ENCODE assay signal across 17 cellular contexts in genomic region chr12:15540469-15540872, GRCh38.
A peak's percentile ranks its signal among the peaks of the same experiment; 100 is the strongest.
DNase-seq lines count a peak whose midpoint lies in the region; ATAC-seq, FAIRE-seq and TF ChIP-seq lines count a peak whose summit lies in the region.
"Had no signal": no experiment of that assay in that cellular context is flagged by ENCODE, and none has a peak within 500 bp of the region (broad histone marks: within the 10 kb centered on the region; RNA-seq: fewer than 3 reads in every experiment).

No MANE protein-coding gene starts in this region.

- intact Hi-C loops in OCI-LY7 (cut with micrococcal nuclease; ENCODE audit: unreplicated experiment): no loop called here

- H4K20me1 ChIP-seq in astrocyte (ENCODE audit: insufficient read depth, low read length) (no peaks in the 10 kb centered on the region), OCI-LY7 (ENCODE audit: insufficient read depth, low read length) (no peaks in the 10 kb centered on the region)

- no peaks in the 10 kb centered on the region for H3K9me2 ChIP-seq in OCI-LY7 (ENCODE audit: insufficient read depth, low read length)

- H3K4me1 Mint-ChIP-seq in astrocyte (ENCODE audit: low read depth, unreplicated experiment) (peaks cover 14% of the 10 kb centered on the region), T-helper 17 cell (peaks cover 13% of the 10 kb centered on the region)
- H3K4me1 Mint-ChIP-seq: natural killer cell had no signal

- no peaks in the 10 kb centered on the region for H3K9me3 ChIP-seq in astrocyte (ENCODE audit: insufficient read depth, low read depth, low read length)
- H3K9me3 ChIP-seq in T-helper 17 cell (ENCODE audit: control insufficient read depth, low read length, poor library complexity, severe bottlenecking): no peaks in the 10 kb centered on the region
- H3K9me3 ChIP-seq in OCI-LY7 (ENCODE audit: low read length): no peaks in the 10 kb centered on the region
- H3K9me3 ChIP-seq: upper lobe of left lung had no signal

- H3K4me3 Mint-ChIP-seq in astrocyte (ENCODE audit: unreplicated experiment) (no peak overlapping the region), T-helper 17 cell (no peak overlapping the region)
- H3K4me3 Mint-ChIP-seq: activated CD4-positive, alpha-beta memory T cell treated with anti-CD3 and anti-CD28 coated beads for 36 hours; natural killer cell had no signal

- no peaks in the 10 kb centered on the region for H3K79me2 ChIP-seq in astrocyte (ENCODE audit: insufficient read depth, low read length)
- no peaks in the 10 kb centered on the region for H3K79me2 ChIP-seq in OCI-LY7 (ENCODE audit: insufficient read depth, low read depth, low read length)

- ATAC-seq in T-helper 17 cell: no peak
- ATAC-seq: natural killer cell had no signal

- H3K27ac ChIP-seq in astrocyte (ENCODE audit: low read depth, low read length) (peak overlapping the region; percentile 42), OCI-LY7 (ENCODE audit: low read depth, low read length, poor library complexity, severe bottlenecking) (no peak overlapping the region)
- H3K27ac ChIP-seq: upper lobe of left lung had no signal

- peak overlapping the region; percentile 9 for H3K27ac Mint-ChIP-seq in astrocyte (ENCODE audit: unreplicated experiment)
- H3K27ac Mint-ChIP-seq in T-helper 17 cell: no peak overlapping the region
- H3K27ac Mint-ChIP-seq: activated CD4-positive, alpha-beta memory T cell treated with anti-CD3 and anti-CD28 coated beads for 36 hours; natural killer cell had no signal

- H3K4me2 ChIP-seq in astrocyte (ENCODE audit: low read length) (peak overlapping the region; percentile 29), OCI-LY7 (ENCODE audit: low read length) (no peak overlapping the region)

- H3K27me3 ChIP-seq in astrocyte (ENCODE audit: insufficient read depth, low read length): no peaks in the 10 kb centered on the region
- H3K27me3 ChIP-seq: upper lobe of left lung had no signal

- TF ChIP-seq CTCF in astrocyte (IDR thresholded peaks at IDR 0.05; ENCODE audit: insufficient read depth, low read depth, low read length) (no peak), OCI-LY7 (conservative IDR thresholded peaks at IDR 0.05; ENCODE audit: low read length) (no peak)

- H3K36me3 Mint-ChIP-seq in astrocyte (ENCODE audit: low read depth, unreplicated experiment): no peaks in the 10 kb centered on the region
- H3K36me3 Mint-ChIP-seq in T-helper 17 cell (ENCODE audit: low read depth): peaks cover 4% of the 10 kb centered on the region
- H3K36me3 Mint-ChIP-seq: activated CD4-positive, alpha-beta memory T cell treated with anti-CD3 and anti-CD28 coated beads for 36 hours; natural killer cell had no signal

- H3K4me1 ChIP-seq in astrocyte (ENCODE audit: insufficient read depth, low read length) (peaks cover 9% of the 10 kb centered on the region), OCI-LY7 (ENCODE audit: insufficient read depth, low read length, poor library complexity, severe bottlenecking) (peaks cover 3% of the 10 kb centered on the region)

- no peak overlapping the region for H3K4me3 ChIP-seq in astrocyte (ENCODE audit: insufficient read depth, low read depth, low read length)
- H3K4me3 ChIP-seq in OCI-LY7 (ENCODE audit: low read depth, low read length, poor library complexity, severe bottlenecking): no peak overlapping the region
- H3K4me3 ChIP-seq: upper lobe of left lung had no signal

- H3K36me3 ChIP-seq in astrocyte (ENCODE audit: insufficient read depth, low read length) (no peaks in the 10 kb centered on the region), OCI-LY7 (ENCODE audit: insufficient read depth, low read length) (no peaks in the 10 kb centered on the region)
- H3K36me3 ChIP-seq: upper lobe of left lung had no signal

- no peak for FAIRE-seq in HTR-8/SVneo (lab: Jason Lieb, UNC)
- peak; percentile 93 for FAIRE-seq in astrocyte (lab: Jason Lieb, UNC)
- FAIRE-seq: frontal cortex had no signal

- H3K27me3 Mint-ChIP-seq in astrocyte (ENCODE audit: low read depth, unreplicated experiment) (no peaks in the 10 kb centered on the region), T-helper 17 cell (no peaks in the 10 kb centered on the region)
- H3K27me3 Mint-ChIP-seq: activated CD4-positive, alpha-beta memory T cell treated with anti-CD3 and anti-CD28 coated beads for 36 hours had no signal

- H2AFZ ChIP-seq in astrocyte (ENCODE audit: low read depth, low read length) (no peak overlapping the region), OCI-LY7 (ENCODE audit: low read length) (no peak overlapping the region)

- H3K9ac ChIP-seq in astrocyte (ENCODE audit: low read length): no peak overlapping the region

- no TSS peak for BruUV-seq in OCI-LY7 (replicated peaks; lab: Mats Ljungman, UMichigan)

- CTCF ChIA-PET in OCI-LY7 (lab: Charles Lee; ENCODE audit: unreplicated experiment): no interaction called here

- POLR2A ChIA-PET in OCI-LY7 (lab: Charles Lee): no interaction called here

- DNase-seq in AG08396 (ENCODE audit: low spot score): peak; percentile 11
- DNase-seq in HTR-8/SVneo (ENCODE audit: insufficient read length, low spot score): peak; percentile 5
- peak; percentile 77 for DNase-seq in astrocyte (ENCODE audit: low read depth)
- DNase-seq in kidney glomerular epithelial cell (lab: John Stamatoyannopoulos, UW): peak; percentile 69
- DNase-seq in NCI-H1105 treated with DMSO at 0.1 percent for 48 hours (lab: John Stamatoyannopoulos, UW): no peak
- no peak for DNase-seq in T-helper 17 cell
- no peak for DNase-seq in HPDE6-E6E7 (ENCODE audit: extremely low spot score)
- DNase-seq in OCI-LY7 (ENCODE audit: low spot score): no peak
- DNase-seq: activated CD4-positive, alpha-beta memory T cell treated with anti-CD3 and anti-CD28 coated beads for 36 hours; activated effector memory CD4-positive, alpha-beta T cell treated with anti-CD3 and anti-CD28 coated beads, Interleukin-2, amount 50 U/mL, for 16 hours; GDM1; kidney; MM.1S; natural killer cell; stimulated activated CD4-positive, alpha-beta T cell treated with anti-CD3 and anti-CD28 coated beads, Interleukin-15, amount 100 ng/mL, for 24 hours; upper lobe of left lung had no signal

- H3K9me3 Mint-ChIP-seq in astrocyte (ENCODE audit: unreplicated experiment): no peaks in the 10 kb centered on the region
- H3K9me3 Mint-ChIP-seq: activated CD4-positive, alpha-beta memory T cell treated with anti-CD3 and anti-CD28 coated beads for 36 hours; natural killer cell had no signal

Comparison
In these comparisons a context has a peak if more than half of its experiments do, and no peak if none do; other contexts are left out.
1. DNase-seq: peak in AG08396 (single experiment), HTR-8/SVneo (single experiment), astrocyte (single experiment) and kidney glomerular epithelial cell (single experiment); none in NCI-H1105 treated with DMSO at 0.1 percent for 48 hours (single experiment), T-helper 17 cell (0 of 3), HPDE6-E6E7 (single experiment) and OCI-LY7 (single experiment).